In genomic region chr12:130715150-130715995, GRCh38 we compare ENCODE assay signal across 10 cellular contexts. TPM values are rescaled to one million over a fixed set of nuclear protein-coding genes. Genes with fewer than 3 reads are reported as not detected.
DNase-seq lines count a peak whose midpoint lies in the region; ATAC-seq and TF ChIP-seq lines count a peak whose summit lies in the region.
"Had no signal": no experiment of that assay in that cellular context is flagged by ENCODE, and none has a peak within 500 bp of the region (broad histone marks: within the 10 kb centered on the region; RNA-seq: fewer than 3 reads in every experiment).

No MANE protein-coding gene starts in this region.

- ATAC-seq in upper lobe of right lung (no peak), GM18498 (IDR thresholded peaks at IDR 0.05; ENCODE audit: unreplicated experiment) (no peak)

- H3K36me3 ChIP-seq in upper lobe of right lung = no peaks in the 10 kb centered on the region

- TF ChIP-seq CTCF in mesothelial cell of epicardium (IDR thresholded peaks at IDR 0.05; ENCODE audit: unreplicated experiment) (no peak), type B pancreatic cell (conservative IDR thresholded peaks at IDR 0.05) (no peak), upper lobe of right lung (IDR thresholded peaks at IDR 0.05) (no peak)

- peaks cover 23% of the 10 kb centered on the region for H3K27me3 Mint-ChIP-seq in activated naive CD8-positive, alpha-beta T cell
- peaks cover 72% of the 10 kb centered on the region for H3K27me3 Mint-ChIP-seq in activated naive CD8-positive, alpha-beta T cell treated with anti-CD3 and anti-CD28 coated beads for 36 hours
- H3K27me3 Mint-ChIP-seq in mesothelial cell of epicardium (ENCODE audit: low read depth) (peaks cover 36% of the 10 kb centered on the region), type B pancreatic cell (peaks cover 19% of the 10 kb centered on the region)

- no peak overlapping the region for H3K27ac Mint-ChIP-seq in activated naive CD8-positive, alpha-beta T cell
- H3K27ac Mint-ChIP-seq in activated naive CD8-positive, alpha-beta T cell treated with anti-CD3 and anti-CD28 coated beads for 36 hours = no peak overlapping the region
- H3K27ac Mint-ChIP-seq in mesothelial cell of epicardium (peak overlapping the region; percentile 81), type B pancreatic cell (peak overlapping the region; percentile 73)
- H3K27ac Mint-ChIP-seq: B cell had no signal

- H3K27ac ChIP-seq in cingulate gyrus (ENCODE audit: low read depth, low read length) (peak overlapping the region; percentile 39), upper lobe of right lung (no peak overlapping the region)

- intact Hi-C loops in upper lobe of right lung (cut with DNase I) = no loop called here

- no peak overlapping the region for H3K4me3 ChIP-seq in upper lobe of right lung

- H3K9me3 ChIP-seq in upper lobe of right lung = no peaks in the 10 kb centered on the region

- peaks cover 42% of the 10 kb centered on the region for H3K27me3 ChIP-seq in upper lobe of right lung

- peaks cover 3% of the 10 kb centered on the region for H3K4me1 ChIP-seq in upper lobe of right lung

- H3K4me3 Mint-ChIP-seq in activated naive CD8-positive, alpha-beta T cell = peak overlapping the region; percentile 61
- no peak overlapping the region for H3K4me3 Mint-ChIP-seq in activated naive CD8-positive, alpha-beta T cell treated with anti-CD3 and anti-CD28 coated beads for 36 hours
- H3K4me3 Mint-ChIP-seq in mesothelial cell of epicardium (peak overlapping the region; percentile 86), type B pancreatic cell (peak overlapping the region; percentile 88)

- no peak for DNase-seq in activated naive CD8-positive, alpha-beta T cell treated with anti-CD3 and anti-CD28 coated beads for 36 hours
- DNase-seq in mesothelial cell of epicardium (ENCODE audit: low spot score in 2 of 2, unreplicated experiment in 2 of 2) = peak in 1 of 2 experiments; percentile 43
- peak; percentile 68 for DNase-seq in type B pancreatic cell (ENCODE audit: extremely low spot score, unreplicated experiment)
- DNase-seq in upper lobe of right lung = no peak
- no peak for DNase-seq in activated CD4-positive, alpha-beta T cell treated with anti-CD3 and anti-CD28 coated beads for 48 hours
- DNase-seq: stimulated activated CD4-positive, alpha-beta T cell treated with anti-CD3 and anti-CD28 coated beads, Interleukin-12 subunit alpha, Interleukin-12 subunit beta, amount 100 ng/mL, for 4 hours had no signal

- H3K36me3 Mint-ChIP-seq in activated naive CD8-positive, alpha-beta T cell = no peaks in the 10 kb centered on the region
- H3K36me3 Mint-ChIP-seq in activated naive CD8-positive, alpha-beta T cell treated with anti-CD3 and anti-CD28 coated beads for 36 hours = no peaks in the 10 kb centered on the region
- H3K36me3 Mint-ChIP-seq in mesothelial cell of epicardium (no peaks in the 10 kb centered on the region), type B pancreatic cell (no peaks in the 10 kb centered on the region)

- no peaks in the 10 kb centered on the region for H3K9me3 Mint-ChIP-seq in activated naive CD8-positive, alpha-beta T cell (ENCODE audit: low read depth)
- no peaks in the 10 kb centered on the region for H3K9me3 Mint-ChIP-seq in activated naive CD8-positive, alpha-beta T cell treated with anti-CD3 and anti-CD28 coated beads for 36 hours
- H3K9me3 Mint-ChIP-seq in mesothelial cell of epicardium (no peaks in the 10 kb centered on the region), type B pancreatic cell (no peaks in the 10 kb centered on the region)

- peaks cover 16% of the 10 kb centered on the region for H3K4me1 Mint-ChIP-seq in activated naive CD8-positive, alpha-beta T cell (ENCODE audit: low read depth)
- H3K4me1 Mint-ChIP-seq in activated naive CD8-positive, alpha-beta T cell treated with anti-CD3 and anti-CD28 coated beads for 36 hours = peaks cover 10% of the 10 kb centered on the region
- H3K4me1 Mint-ChIP-seq in mesothelial cell of epicardium (peaks cover 19% of the 10 kb centered on the region), type B pancreatic cell (ENCODE audit: unreplicated experiment) (peaks cover 31% of the 10 kb centered on the region)
- H3K4me1 Mint-ChIP-seq: B cell had no signal

RNA-seq across cellular contexts. Expression of gene RIMBP2, which starts 0.7 kb away (rescaled TPM):
- total RNA-seq in activated naive CD8-positive, alpha-beta T cell treated with anti-CD3 and anti-CD28 coated beads for 36 hours = not detected
- total RNA-seq in mesothelial cell of epicardium = 7.6 to 8.6 TPM (median 8.3 TPM) in 3 replicates
- total RNA-seq in type B pancreatic cell (ENCODE audit: low replicate concordance) = 23.7 and 35.6 TPM in 2 replicates
- 0.09 TPM for total RNA-seq in upper lobe of right lung
- total RNA-seq: B cell had no signal

Comparison
In these comparisons a context has a peak if more than half of its experiments do, and no peak if none do; other contexts are left out.
1. H3K27ac Mint-ChIP-seq: peak in mesothelial cell of epicardium (single experiment) and type B pancreatic cell (single experiment); none in activated naive CD8-positive, alpha-beta T cell (single experiment) and activated naive CD8-positive, alpha-beta T cell treated with anti-CD3 and anti-CD28 coated beads for 36 hours (single experiment).